In genomic region chr13:46571189-46571901, GRCh38 we compare ENCODE assay signal across 8 cellular contexts. TPM values are rescaled to one million over a fixed set of nuclear protein-coding genes. Genes with fewer than 3 reads are reported as not detected.
A peak's percentile ranks its signal among the peaks of the same experiment; 100 is the strongest.
DNase-seq lines count a peak whose midpoint lies in the region; ATAC-seq and TF ChIP-seq lines count a peak whose summit lies in the region.

No MANE protein-coding gene starts in this region.

- no peak overlapping the region for H3K27ac ChIP-seq in ovary
- H3K27ac ChIP-seq in effector memory CD4-positive, alpha-beta T cell (ENCODE audit: insufficient read depth, low read length, poor library complexity, severe bottlenecking): no peak overlapping the region

- TF ChIP-seq POLR2A in lower leg skin (IDR thresholded peaks at IDR 0.05) (no peak), ovary (IDR thresholded peaks at IDR 0.05) (no peak)

- no peak for TF ChIP-seq EP300 in ovary (IDR thresholded peaks at IDR 0.05)

- WGBS in lower leg skin, 2 donors: 50 to 59% methylated on average over 10 of the region's 10 CpGs
- WGBS in ovary, 3 donors: 88 to 96% (median 92%) methylated on average over 10 of the region's 10 CpGs

- peaks cover 17% of the 10 kb centered on the region for H3K4me1 ChIP-seq in ovary (ENCODE audit: insufficient read depth)
- H3K4me1 ChIP-seq in effector memory CD4-positive, alpha-beta T cell (ENCODE audit: control insufficient read depth, insufficient read depth, low read length, poor library complexity, severe bottlenecking): no peaks in the 10 kb centered on the region

- peak; percentile 50 for ATAC-seq in GM21576 (IDR thresholded peaks at IDR 0.05; ENCODE audit: unreplicated experiment)

- H3K9me3 ChIP-seq in ovary: no peaks in the 10 kb centered on the region
- H3K9me3 ChIP-seq in effector memory CD4-positive, alpha-beta T cell (ENCODE audit: control insufficient read depth, low read length): no peaks in the 10 kb centered on the region

- H3K27me3 ChIP-seq in ovary: no peaks in the 10 kb centered on the region
- H3K27me3 ChIP-seq in effector memory CD4-positive, alpha-beta T cell (replicated peaks; ENCODE audit: control insufficient read depth, insufficient read depth, low read length, poor library complexity, severe bottlenecking): no peaks in the 10 kb centered on the region

- DNase-seq in EL: peak; percentile 65
- peak; percentile 62 to 85 for DNase-seq in NCI-H446 (lab: John Stamatoyannopoulos, UW)
- peak; percentile 44 for DNase-seq in iris pigment epithelial cell (ENCODE audit: low read depth)
- DNase-seq in lower leg skin (ENCODE audit: low spot score in 2 of 2): no peak
- no peak for DNase-seq in ovary
- no peak for DNase-seq in effector memory CD4-positive, alpha-beta T cell
- DNase-seq in NCI-H2227 (lab: John Stamatoyannopoulos, UW; ENCODE audit: unreplicated experiment): no peak

- H3K4me3 ChIP-seq in lower leg skin (ENCODE audit: low read depth, poor library complexity, severe bottlenecking) (no peak overlapping the region), ovary (no peak overlapping the region)
- H3K4me3 ChIP-seq in effector memory CD4-positive, alpha-beta T cell (ENCODE audit: insufficient read depth, low read depth, low read length, poor library complexity, severe bottlenecking): no peak overlapping the region

- intact Hi-C loops in lower leg skin (cut with DNase I; ENCODE audit: low total_unique reads): no loop called here
- intact Hi-C loops in ovary (cut with DNase I): no loop called here

- TF ChIP-seq CTCF in lower leg skin (IDR thresholded peaks at IDR 0.05) (no peak), ovary (IDR thresholded peaks at IDR 0.05) (no peak)

- H3K36me3 ChIP-seq in ovary: no peaks in the 10 kb centered on the region
- H3K36me3 ChIP-seq in effector memory CD4-positive, alpha-beta T cell (ENCODE audit: control insufficient read depth, insufficient read depth, low read length): no peaks in the 10 kb centered on the region

RNA-seq across cellular contexts. Expression of gene LRCH1, which starts 18.4 kb away (rescaled TPM):
- total RNA-seq in lower leg skin (10 to 100 TPM; 34.3 to 43.9 (median 40.3) TPM), ovary (10 to 100 TPM; 10.1 to 19.3 (median 15.8) TPM)
- polyA plus RNA-seq in ovary: 10 to 100 TPM in 1 of 2 donors, 1 to 10 TPM in 1; 7.6 to 18.8 TPM

Comparison
In these comparisons a context has a peak if more than half of its experiments do, and no peak if none do; other contexts are left out.
1. DNase-seq: peak in EL (single experiment), NCI-H446 (2 of 2) and iris pigment epithelial cell (single experiment); none in lower leg skin (0 of 2), ovary (0 of 5), effector memory CD4-positive, alpha-beta T cell (0 of 3) and NCI-H2227 (single experiment).